ENCODE assay signal across 22 cellular contexts in the genomic region with DNA sequence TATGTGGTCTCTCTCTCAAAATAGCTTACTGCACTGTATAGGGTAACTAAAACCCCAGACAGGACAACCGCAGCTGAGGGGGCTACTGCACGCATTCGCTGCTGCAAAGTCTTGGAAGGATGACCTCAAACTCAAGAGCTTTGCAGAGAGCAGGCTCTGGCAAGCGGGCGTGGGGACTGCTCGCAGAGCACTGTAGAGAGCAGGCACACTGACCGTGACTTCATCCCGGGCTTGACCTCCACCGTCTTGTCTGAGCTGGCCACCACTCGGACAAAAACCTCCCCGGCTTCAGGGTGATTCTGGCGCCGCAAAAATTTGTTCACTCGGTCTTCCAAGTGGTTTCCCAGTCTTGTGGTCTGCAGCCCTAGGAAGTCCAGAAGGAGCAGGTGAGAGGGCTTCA. TPM values are rescaled to one million over a fixed set of nuclear protein-coding genes. Genes with fewer than 3 reads are reported as not detected.
DNase-seq lines count a peak whose midpoint lies in the region; ATAC-seq and TF ChIP-seq lines count a peak whose summit lies in the region.
"Had no signal": no experiment of that assay in that cellular context is flagged by ENCODE, and none has a peak within 500 bp of the region (broad histone marks: within the 10 kb centered on the region; RNA-seq: fewer than 3 reads in every experiment).

No MANE protein-coding gene starts in this region.

- H3K27me3 ChIP-seq in spleen (replicated peaks in 1 of 7), result no peaks in the 10 kb centered on the region
- H3K27me3 ChIP-seq in CD4-positive, alpha-beta memory T cell (ENCODE audit: insufficient read depth, low read length), result no peaks in the 10 kb centered on the region
- H3K27me3 ChIP-seq: BLaER1 had no signal

- no peaks in the 10 kb centered on the region for H3K4me1 Mint-ChIP-seq in CD4-positive, alpha-beta memory T cell
- H3K4me1 Mint-ChIP-seq: B cell had no signal

- H3K9me3 ChIP-seq in spleen, result no peaks in the 10 kb centered on the region
- no peaks in the 10 kb centered on the region for H3K9me3 ChIP-seq in CD4-positive, alpha-beta memory T cell (ENCODE audit: control insufficient read depth in 1 of 2, low read length in 2 of 2)
- H3K9me3 ChIP-seq: BLaER1, HAP-1 had no signal

- no peaks in the 10 kb centered on the region for H3K4me1 ChIP-seq in spleen
- no peaks in the 10 kb centered on the region for H3K4me1 ChIP-seq in CD4-positive, alpha-beta memory T cell (ENCODE audit: insufficient read depth, low read length)
- H3K4me1 ChIP-seq: HAP-1 had no signal

- no peaks in the 10 kb centered on the region for H3K9me3 Mint-ChIP-seq in CD4-positive, alpha-beta memory T cell
- H3K9me3 Mint-ChIP-seq: CD4-positive, CD25-positive, alpha-beta regulatory T cell; CD8-positive, alpha-beta memory T cell; HFFc6 had no signal

- intact Hi-C loops in Right ventricle myocardium superior (cut with DNase I), result no loop called here
- intact Hi-C loops in left ventricle myocardium superior (cut with micrococcal nuclease), result no loop called here
- intact Hi-C loops in posterior vena cava (cut with DNase I), result no loop called here
- intact Hi-C loops in spleen (cut with DNase I; ENCODE audit: low total_unique reads), result no loop called here
- intact Hi-C loops in CD4-positive, alpha-beta memory T cell (cut with micrococcal nuclease), result no loop called here

- POLR2A ChIA-PET in CD4-positive, alpha-beta memory T cell (lab: Charles Lee; ENCODE audit: partially characterized antibody), result no interaction called here

- 95 to 98% (median 96%) methylated on average over 13 to 14 of the region's 14 CpGs for WGBS in spleen, 5 donors

- CTCF ChIA-PET in CD4-positive, alpha-beta memory T cell (lab: Charles Lee; ENCODE audit: partially characterized antibody), result no interaction called here

- H3K27ac ChIP-seq in spleen, result no peak overlapping the region
- no peak overlapping the region for H3K27ac ChIP-seq in CD4-positive, alpha-beta memory T cell (ENCODE audit: low read depth, low read length)
- H3K27ac ChIP-seq: 22Rv1, BLaER1, C4-2B had no signal

- no peak for TF ChIP-seq CTCF in spleen (IDR thresholded peaks at IDR 0.05 in 8 of 11, conservative IDR thresholded peaks at IDR 0.05 in 3 of 11)

- TF ChIP-seq POLR2A in spleen (IDR thresholded peaks at IDR 0.05), result no peak

- H3K36me3 ChIP-seq in spleen, result peaks cover 6 to 100% (median 99%) of the 10 kb centered on the region in 6 donors
- peaks cover 83% of the 10 kb centered on the region for H3K36me3 ChIP-seq in CD4-positive, alpha-beta memory T cell (ENCODE audit: insufficient read depth, low read length)

- H3K27me3 Mint-ChIP-seq in CD4-positive, alpha-beta memory T cell, result no peaks in the 10 kb centered on the region
- H3K27me3 Mint-ChIP-seq: B cell; CD4-positive, CD25-positive, alpha-beta regulatory T cell; CD8-positive, alpha-beta memory T cell had no signal

- H3K4me3 ChIP-seq in spleen, result no peak overlapping the region
- no peak overlapping the region for H3K4me3 ChIP-seq in CD4-positive, alpha-beta memory T cell (ENCODE audit: low read length in 2 of 2)
- H3K4me3 ChIP-seq: BLaER1, GM12878, HAP-1 had no signal

- peaks cover 63 to 87% of the 10 kb centered on the region in 2 donors for H3K36me3 Mint-ChIP-seq in CD4-positive, alpha-beta memory T cell

- DNase-seq in Right ventricle myocardium superior (peak; percentile 10), left ventricle myocardium superior (no peak), posterior vena cava (ENCODE audit: low spot score) (peak; percentile 45), spleen (peak; percentile 49), DMS153 (lab: John Stamatoyannopoulos, UW) (no peak), COLO668 (lab: John Stamatoyannopoulos, UW; ENCODE audit: unreplicated experiment) (no peak)
- no peak for DNase-seq in activated effector memory CD4-positive, alpha-beta T cell treated with Interleukin-2 at 50 U/mL for 16 hours
- DNase-seq in CD4-positive, alpha-beta memory T cell, result no peak
- DNase-seq: CD4-positive, CD25-positive, alpha-beta regulatory T cell; CD8-positive, alpha-beta memory T cell; COR-L47; DMS79; EL; GDM1; GOT3; HFFc6 had no signal

- H3K4me3 Mint-ChIP-seq in CD4-positive, alpha-beta memory T cell, result no peak overlapping the region
- H3K4me3 Mint-ChIP-seq: B cell; CD4-positive, CD25-positive, alpha-beta regulatory T cell; CD8-positive, alpha-beta memory T cell; HFFc6 had no signal

- H3K27ac Mint-ChIP-seq in CD4-positive, alpha-beta memory T cell, result no peak overlapping the region
- H3K27ac Mint-ChIP-seq: B cell, HFFc6 had no signal

- ATAC-seq in Right ventricle myocardium superior (ENCODE audit: poor library complexity), result no peak
- no peak for ATAC-seq in left ventricle myocardium superior
- ATAC-seq: GM12878 had no signal

RNA-seq across cellular contexts. Expression of gene TRAP1, which starts 22.9 kb away (rescaled TPM):
- total RNA-seq in Right ventricle myocardium superior, result 146 TPM
- 152 TPM for total RNA-seq in left ventricle myocardium superior
- total RNA-seq in posterior vena cava, result 10 to 100 TPM; 61.4 to 65.0 TPM
- total RNA-seq in spleen, result 10 to 100 TPM; 33.7 to 77.5 (median 53.7) TPM
- 10 to 100 TPM; 43.4 to 97.1 (median 49.8) TPM for polyA plus RNA-seq in spleen
- total RNA-seq in CD4-positive, alpha-beta memory T cell, result 100 to 1,000 TPM; 101 to 111 TPM
- 10 to 100 TPM; 56.4 to 59.2 TPM for polyA plus RNA-seq in CD4-positive, alpha-beta memory T cell

Comparison
In these comparisons a context has a peak if more than half of its experiments do, and no peak if none do; other contexts are left out.
1. DNase-seq: peak in Right ventricle myocardium superior (single experiment), posterior vena cava (single experiment) and spleen (single experiment); none in left ventricle myocardium superior (single experiment), DMS153 (single experiment), activated effector memory CD4-positive, alpha-beta T cell treated with Interleukin-2 at 50 U/mL for 16 hours (single experiment), COLO668 (single experiment) and CD4-positive, alpha-beta memory T cell (0 of 5).